In the genomic region with DNA sequence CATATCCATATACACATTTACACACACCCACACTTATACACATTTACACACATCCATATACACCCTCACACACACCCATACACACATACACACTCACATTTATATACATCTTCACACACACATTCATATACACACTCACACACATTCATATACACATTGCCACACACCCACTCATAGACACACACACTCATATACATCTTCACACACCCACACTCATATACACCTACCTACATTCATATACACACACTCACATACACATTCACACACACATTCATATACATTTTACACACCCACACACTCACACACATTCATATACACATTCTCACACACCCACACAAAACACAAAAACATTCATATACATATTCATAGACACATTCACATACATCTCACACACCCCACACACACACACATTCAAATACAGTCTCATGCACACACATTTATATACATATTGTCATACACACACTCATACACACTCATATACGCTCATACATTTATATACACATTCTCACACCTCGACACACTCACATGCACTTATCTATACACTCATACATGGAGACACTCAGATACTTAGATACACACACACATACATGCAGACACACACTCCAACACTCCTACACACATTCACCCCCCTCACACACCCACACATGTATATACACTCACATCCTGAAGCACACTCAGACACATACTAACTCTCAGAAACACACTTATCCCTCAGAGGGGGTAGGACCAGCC, we compare ENCODE assay signal across 1 cellular context.
TF ChIP-seq lines count a peak whose summit lies in the region.

No MANE protein-coding gene starts in this region.

TF ChIP-seq in K562, 482 proteins besides CTCF, POLR2A, EP300 and RAD21 (continued from another document):
- TF ChIP-seq, protein P1, sequence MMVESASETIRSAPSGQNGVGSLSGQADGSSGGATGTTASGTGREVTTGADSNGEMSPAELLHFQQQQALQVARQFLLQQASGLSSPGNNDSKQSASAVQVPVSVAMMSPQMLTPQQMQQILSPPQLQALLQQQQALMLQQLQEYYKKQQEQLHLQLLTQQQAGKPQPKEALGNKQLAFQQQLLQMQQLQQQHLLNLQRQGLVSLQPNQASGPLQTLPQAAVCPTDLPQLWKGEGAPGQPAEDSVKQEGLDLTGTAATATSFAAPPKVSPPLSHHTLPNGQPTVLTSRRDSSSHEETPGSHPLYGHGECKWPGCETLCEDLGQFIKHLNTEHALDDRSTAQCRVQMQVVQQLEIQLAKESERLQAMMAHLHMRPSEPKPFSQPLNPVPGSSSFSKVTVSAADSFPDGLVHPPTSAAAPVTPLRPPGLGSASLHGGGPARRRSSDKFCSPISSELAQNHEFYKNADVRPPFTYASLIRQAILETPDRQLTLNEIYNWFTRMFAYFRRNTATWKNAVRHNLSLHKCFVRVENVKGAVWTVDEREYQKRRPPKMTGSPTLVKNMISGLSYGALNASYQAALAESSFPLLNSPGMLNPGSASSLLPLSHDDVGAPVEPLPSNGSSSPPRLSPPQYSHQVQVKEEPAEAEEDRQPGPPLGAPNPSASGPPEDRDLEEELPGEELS (CRISPR knock-in tag; IDR thresholded peaks at IDR 0.05; ENCODE audit: borderline replicate concordance) = no peak
